In the genomic region with DNA sequence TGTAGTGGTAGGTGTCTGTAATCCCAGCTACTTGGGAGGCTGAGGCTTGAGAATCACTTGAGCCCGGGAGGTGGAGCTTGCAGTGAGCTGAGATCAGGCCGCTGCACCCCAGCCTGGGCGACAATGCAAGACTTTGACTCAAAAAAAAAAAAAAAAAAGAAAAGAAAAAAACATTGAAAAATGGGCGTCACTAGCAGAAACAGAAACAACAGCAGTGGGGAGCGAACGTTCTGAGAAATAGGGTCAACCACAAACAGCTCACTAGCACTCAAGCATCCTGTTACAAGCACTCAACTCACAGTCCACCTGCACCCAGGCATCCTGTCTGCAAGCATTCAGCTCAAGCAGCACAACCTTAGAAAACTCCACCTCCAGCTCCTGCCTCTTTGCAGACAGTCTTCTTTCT, we compare ENCODE assay signal across 1 cellular context.
A peak's percentile ranks its signal among the peaks of the same experiment; 100 is the strongest.
TF ChIP-seq lines count a peak whose summit lies in the region.

No MANE protein-coding gene starts in this region.

TF ChIP-seq in GM12878, 131 proteins besides CTCF, POLR2A, EP300 and RAD21 (continued from another document):
- TF ChIP-seq, protein P1, sequence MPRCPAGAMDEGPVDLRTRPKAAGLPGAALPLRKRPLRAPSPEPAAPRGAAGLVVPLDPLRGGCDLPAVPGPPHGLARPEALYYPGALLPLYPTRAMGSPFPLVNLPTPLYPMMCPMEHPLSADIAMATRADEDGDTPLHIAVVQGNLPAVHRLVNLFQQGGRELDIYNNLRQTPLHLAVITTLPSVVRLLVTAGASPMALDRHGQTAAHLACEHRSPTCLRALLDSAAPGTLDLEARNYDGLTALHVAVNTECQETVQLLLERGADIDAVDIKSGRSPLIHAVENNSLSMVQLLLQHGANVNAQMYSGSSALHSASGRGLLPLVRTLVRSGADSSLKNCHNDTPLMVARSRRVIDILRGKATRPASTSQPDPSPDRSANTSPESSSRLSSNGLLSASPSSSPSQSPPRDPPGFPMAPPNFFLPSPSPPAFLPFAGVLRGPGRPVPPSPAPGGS (IDR thresholded peaks at IDR 0.05; ENCODE audit: borderline replicate concordance, insufficient read depth, low read depth, low read length, poor library complexity, severe bottlenecking), result no peak
- no peak for TF ChIP-seq STAT3 (IDR thresholded peaks at IDR 0.05; ENCODE audit: low read depth, low read length)
- TF ChIP-seq NFXL1 (IDR thresholded peaks at IDR 0.05; ENCODE audit: borderline replicate concordance), result no peak
- TF ChIP-seq ZZZ3 (IDR thresholded peaks at IDR 0.05; ENCODE audit: control insufficient read depth, insufficient read length, low read depth), result no peak
- peak; percentile 91 for TF ChIP-seq ATF7 (IDR thresholded peaks at IDR 0.05; ENCODE audit: low read depth)
- peak; percentile 30; the same call in 1 of the 2 replicates for TF ChIP-seq MXI1 (IDR thresholded peaks at IDR 0.05; ENCODE audit: low read depth, low read length)
- TF ChIP-seq SP1 (IDR thresholded peaks at IDR 0.05; ENCODE audit: low read depth, low read length), result peak; percentile 65
- 0 out of 2 replicates have a peak, but pooled peaks have one; percentile 16 for TF ChIP-seq MEF2A (IDR thresholded peaks at IDR 0.05; ENCODE audit: insufficient read depth, low read depth, low read length)
- no peak for TF ChIP-seq PAX8 (IDR thresholded peaks at IDR 0.05)
- no peak; the same call in 1 of the 2 replicates for TF ChIP-seq EED (IDR thresholded peaks at IDR 0.05; ENCODE audit: low read depth)
- TF ChIP-seq MYB (IDR thresholded peaks at IDR 0.05; ENCODE audit: borderline replicate concordance, low read depth, low read length), result no peak
- peak; percentile 66 for TF ChIP-seq BCL11A (IDR thresholded peaks at IDR 0.05; ENCODE audit: low read depth, low read length)
- TF ChIP-seq ZNF384 (IDR thresholded peaks at IDR 0.05; ENCODE audit: borderline replicate concordance, low read depth, low read length), result peak; percentile 98
- TF ChIP-seq YY1 (IDR thresholded peaks at IDR 0.05; ENCODE audit: low read depth, low read length), result peak; percentile 40; the same call in 1 of the 2 replicates
- TF ChIP-seq CHD2 (IDR thresholded peaks at IDR 0.05; ENCODE audit: borderline replicate concordance, low read depth, low read length), result no peak; the same call in 1 of the 2 replicates
- peak; percentile 85 for TF ChIP-seq TCF3 (IDR thresholded peaks at IDR 0.05; ENCODE audit: borderline replicate concordance, insufficient read depth, low read depth, low read length)
- TF ChIP-seq RELA (IDR thresholded peaks at IDR 0.05; ENCODE audit: borderline replicate concordance, partially characterized antibody), result no peak
- TF ChIP-seq HCFC1 (IDR thresholded peaks at IDR 0.05; ENCODE audit: low read length), result 0 out of 2 replicates have a peak, but pooled peaks have one; percentile 26
- TF ChIP-seq, protein P2, sequence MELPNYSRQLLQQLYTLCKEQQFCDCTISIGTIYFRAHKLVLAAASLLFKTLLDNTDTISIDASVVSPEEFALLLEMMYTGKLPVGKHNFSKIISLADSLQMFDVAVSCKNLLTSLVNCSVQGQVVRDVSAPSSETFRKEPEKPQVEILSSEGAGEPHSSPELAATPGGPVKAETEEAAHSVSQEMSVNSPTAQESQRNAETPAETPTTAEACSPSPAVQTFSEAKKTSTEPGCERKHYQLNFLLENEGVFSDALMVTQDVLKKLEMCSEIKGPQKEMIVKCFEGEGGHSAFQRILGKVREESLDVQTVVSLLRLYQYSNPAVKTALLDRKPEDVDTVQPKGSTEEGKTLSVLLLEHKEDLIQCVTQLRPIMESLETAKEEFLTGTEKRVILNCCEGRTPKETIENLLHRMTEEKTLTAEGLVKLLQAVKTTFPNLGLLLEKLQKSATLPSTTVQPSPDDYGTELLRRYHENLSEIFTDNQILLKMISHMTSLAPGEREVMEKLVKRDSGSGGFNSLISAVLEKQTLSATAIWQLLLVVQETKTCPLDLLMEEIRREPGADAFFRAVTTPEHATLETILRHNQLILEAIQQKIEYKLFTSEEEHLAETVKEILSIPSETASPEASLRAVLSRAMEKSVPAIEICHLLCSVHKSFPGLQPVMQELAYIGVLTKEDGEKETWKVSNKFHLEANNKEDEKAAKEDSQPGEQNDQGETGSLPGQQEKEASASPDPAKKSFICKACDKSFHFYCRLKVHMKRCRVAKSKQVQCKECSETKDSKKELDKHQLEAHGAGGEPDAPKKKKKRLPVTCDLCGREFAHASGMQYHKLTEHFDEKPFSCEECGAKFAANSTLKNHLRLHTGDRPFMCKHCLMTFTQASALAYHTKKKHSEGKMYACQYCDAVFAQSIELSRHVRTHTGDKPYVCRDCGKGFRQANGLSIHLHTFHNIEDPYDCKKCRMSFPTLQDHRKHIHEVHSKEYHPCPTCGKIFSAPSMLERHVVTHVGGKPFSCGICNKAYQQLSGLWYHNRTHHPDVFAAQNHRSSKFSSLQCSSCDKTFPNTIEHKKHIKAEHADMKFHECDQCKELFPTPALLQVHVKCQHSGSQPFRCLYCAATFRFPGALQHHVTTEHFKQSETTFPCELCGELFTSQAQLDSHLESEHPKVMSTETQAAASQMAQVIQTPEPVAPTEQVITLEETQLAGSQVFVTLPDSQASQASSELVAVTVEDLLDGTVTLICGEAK (IDR thresholded peaks at IDR 0.05; ENCODE audit: borderline replicate concordance), result no peak
- TF ChIP-seq, protein P3, sequence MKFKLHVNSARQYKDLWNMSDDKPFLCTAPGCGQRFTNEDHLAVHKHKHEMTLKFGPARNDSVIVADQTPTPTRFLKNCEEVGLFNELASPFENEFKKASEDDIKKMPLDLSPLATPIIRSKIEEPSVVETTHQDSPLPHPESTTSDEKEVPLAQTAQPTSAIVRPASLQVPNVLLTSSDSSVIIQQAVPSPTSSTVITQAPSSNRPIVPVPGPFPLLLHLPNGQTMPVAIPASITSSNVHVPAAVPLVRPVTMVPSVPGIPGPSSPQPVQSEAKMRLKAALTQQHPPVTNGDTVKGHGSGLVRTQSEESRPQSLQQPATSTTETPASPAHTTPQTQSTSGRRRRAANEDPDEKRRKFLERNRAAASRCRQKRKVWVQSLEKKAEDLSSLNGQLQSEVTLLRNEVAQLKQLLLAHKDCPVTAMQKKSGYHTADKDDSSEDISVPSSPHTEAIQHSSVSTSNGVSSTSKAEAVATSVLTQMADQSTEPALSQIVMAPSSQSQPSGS (IDR thresholded peaks at IDR 0.05; ENCODE audit: low read length), result no peak
- TF ChIP-seq IRF4 (IDR thresholded peaks at IDR 0.05; ENCODE audit: low read depth, low read length), result peak; percentile 69; the same call in 1 of the 2 replicates
- peak; percentile 49; the same call in 1 of the 2 replicates for TF ChIP-seq TAF1 (IDR thresholded peaks at IDR 0.05; ENCODE audit: borderline replicate concordance, low read depth, low read length)
- TF ChIP-seq YBX1 (IDR thresholded peaks at IDR 0.05), result no peak
- no peak for TF ChIP-seq EGR1 (IDR thresholded peaks at IDR 0.05; ENCODE audit: borderline replicate concordance in 1 of 2, low read depth in 2 of 2, low read length in 2 of 2)
- TF ChIP-seq, protein P4, sequence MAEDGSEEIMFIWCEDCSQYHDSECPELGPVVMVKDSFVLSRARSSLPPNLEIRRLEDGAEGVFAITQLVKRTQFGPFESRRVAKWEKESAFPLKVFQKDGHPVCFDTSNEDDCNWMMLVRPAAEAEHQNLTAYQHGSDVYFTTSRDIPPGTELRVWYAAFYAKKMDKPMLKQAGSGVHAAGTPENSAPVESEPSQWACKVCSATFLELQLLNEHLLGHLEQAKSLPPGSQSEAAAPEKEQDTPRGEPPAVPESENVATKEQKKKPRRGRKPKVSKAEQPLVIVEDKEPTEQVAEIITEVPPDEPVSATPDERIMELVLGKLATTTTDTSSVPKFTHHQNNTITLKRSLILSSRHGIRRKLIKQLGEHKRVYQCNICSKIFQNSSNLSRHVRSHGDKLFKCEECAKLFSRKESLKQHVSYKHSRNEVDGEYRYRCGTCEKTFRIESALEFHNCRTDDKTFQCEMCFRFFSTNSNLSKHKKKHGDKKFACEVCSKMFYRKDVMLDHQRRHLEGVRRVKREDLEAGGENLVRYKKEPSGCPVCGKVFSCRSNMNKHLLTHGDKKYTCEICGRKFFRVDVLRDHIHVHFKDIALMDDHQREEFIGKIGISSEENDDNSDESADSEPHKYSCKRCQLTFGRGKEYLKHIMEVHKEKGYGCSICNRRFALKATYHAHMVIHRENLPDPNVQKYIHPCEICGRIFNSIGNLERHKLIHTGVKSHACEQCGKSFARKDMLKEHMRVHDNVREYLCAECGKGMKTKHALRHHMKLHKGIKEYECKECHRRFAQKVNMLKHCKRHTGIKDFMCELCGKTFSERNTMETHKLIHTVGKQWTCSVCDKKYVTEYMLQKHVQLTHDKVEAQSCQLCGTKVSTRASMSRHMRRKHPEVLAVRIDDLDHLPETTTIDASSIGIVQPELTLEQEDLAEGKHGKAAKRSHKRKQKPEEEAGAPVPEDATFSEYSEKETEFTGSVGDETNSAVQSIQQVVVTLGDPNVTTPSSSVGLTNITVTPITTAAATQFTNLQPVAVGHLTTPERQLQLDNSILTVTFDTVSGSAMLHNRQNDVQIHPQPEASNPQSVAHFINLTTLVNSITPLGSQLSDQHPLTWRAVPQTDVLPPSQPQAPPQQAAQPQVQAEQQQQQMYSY (CRISPR knock-in tag; IDR thresholded peaks at IDR 0.05), result no peak
- peak; percentile 68 for TF ChIP-seq NFIC (IDR thresholded peaks at IDR 0.05; ENCODE audit: low read depth, low read length)
